8 cellular contexts compared by ENCODE assay signal in genomic region chr11:45179686-45180085, GRCh38. TPM values are rescaled to one million over a fixed set of nuclear protein-coding genes. Genes with fewer than 3 reads are reported as not detected.
DNase-seq lines count a peak whose midpoint lies in the region; ATAC-seq and TF ChIP-seq lines count a peak whose summit lies in the region.

No MANE protein-coding gene starts in this region.

- TF ChIP-seq CTCF in MM.1S (IDR thresholded peaks at IDR 0.05; ENCODE audit: low read length) (no peak), neural cell (IDR thresholded peaks at IDR 0.05; ENCODE audit: poor library complexity, severe bottlenecking) (no peak)

- ATAC-seq in GM18511 (IDR thresholded peaks at IDR 0.05; ENCODE audit: unreplicated experiment) (no peak), HG02884 (IDR thresholded peaks at IDR 0.05; ENCODE audit: unreplicated experiment) (no peak), HG02938 (IDR thresholded peaks at IDR 0.05; ENCODE audit: unreplicated experiment) (no peak), HG02623 (IDR thresholded peaks at IDR 0.05; ENCODE audit: unreplicated experiment) (no peak)

- H4K20me1 ChIP-seq in BLaER1: no peaks in the 10 kb centered on the region
- H4K20me1 ChIP-seq in MM.1S (ENCODE audit: insufficient read depth, low read length): no peaks in the 10 kb centered on the region
- H4K20me1 ChIP-seq in neural cell (ENCODE audit: insufficient read depth): no peaks in the 10 kb centered on the region

- H3K9me3 ChIP-seq in BLaER1: no peaks in the 10 kb centered on the region
- no peaks in the 10 kb centered on the region for H3K9me3 ChIP-seq in MM.1S (replicated peaks; ENCODE audit: insufficient read depth, low read length)
- no peaks in the 10 kb centered on the region for H3K9me3 ChIP-seq in ectodermal cell (ENCODE audit: control insufficient read depth, low read length)
- no peaks in the 10 kb centered on the region for H3K9me3 ChIP-seq in neural cell (ENCODE audit: low read length)

- H3K9ac ChIP-seq in BLaER1 (peak overlapping the region; percentile 81; the same call in 1 of the 2 replicates), MM.1S (ENCODE audit: low read length) (no peak overlapping the region; the same call in 1 of the 2 replicates), neural cell (ENCODE audit: low read length) (no peak overlapping the region)

- H3K9me2 ChIP-seq in MM.1S (replicated peaks; ENCODE audit: insufficient read depth, low read length): no peaks in the 10 kb centered on the region
- no peaks in the 10 kb centered on the region for H3K9me2 ChIP-seq in neural cell (ENCODE audit: insufficient read depth, low read length)

- H3K79me2 ChIP-seq in MM.1S (ENCODE audit: low read length) (no peaks in the 10 kb centered on the region), neural cell (replicated peaks; ENCODE audit: insufficient read depth, low read length) (no peaks in the 10 kb centered on the region)

- DNase-seq in MM.1S: no peak

- H3K4me3 ChIP-seq in BLaER1: peak overlapping the region; percentile 72
- H3K4me3 ChIP-seq in MM.1S (ENCODE audit: low read length): peak overlapping the region; percentile 52
- H3K4me3 ChIP-seq in ectodermal cell (ENCODE audit: insufficient read depth, low read depth, low read length): peak overlapping the region; percentile 44
- peak overlapping the region; percentile 53 for H3K4me3 ChIP-seq in neural cell (ENCODE audit: low read length)

- H3K4me1 ChIP-seq in BLaER1: peaks cover 33% of the 10 kb centered on the region
- H3K4me1 ChIP-seq in MM.1S (ENCODE audit: low read length): peaks cover 6% of the 10 kb centered on the region; the same call in 1 of the 2 replicates
- H3K4me1 ChIP-seq in ectodermal cell (ENCODE audit: control insufficient read depth, insufficient read depth, low read length): peaks cover 7% of the 10 kb centered on the region

- H3F3A ChIP-seq in MM.1S (ENCODE audit: insufficient read depth, low read length) (no peaks in the 10 kb centered on the region), neural cell (ENCODE audit: insufficient read depth, low read length, poor library complexity, severe bottlenecking) (no peaks in the 10 kb centered on the region)

- H3K36me3 ChIP-seq in BLaER1 (peaks cover 22% of the 10 kb centered on the region), MM.1S (replicated peaks; ENCODE audit: insufficient read depth, low read length) (no peaks in the 10 kb centered on the region), ectodermal cell (ENCODE audit: control insufficient read depth, insufficient read depth, low read length) (no peaks in the 10 kb centered on the region), neural cell (ENCODE audit: insufficient read depth, low read length) (no peaks in the 10 kb centered on the region)

- H3K27ac ChIP-seq in BLaER1 (no peak overlapping the region; the same call in 1 of the 2 replicates), MM.1S (ENCODE audit: low read length) (no peak overlapping the region), ectodermal cell (ENCODE audit: insufficient read depth, low read depth, low read length, poor library complexity, severe bottlenecking) (no peak overlapping the region), neural cell (ENCODE audit: low read length) (no peak overlapping the region)

- H3K27me3 ChIP-seq in BLaER1 (no peaks in the 10 kb centered on the region), MM.1S (replicated peaks; ENCODE audit: insufficient read depth, low read length) (no peaks in the 10 kb centered on the region), ectodermal cell (ENCODE audit: control insufficient read depth, insufficient read depth, low read length, poor library complexity, severe bottlenecking) (no peaks in the 10 kb centered on the region), neural cell (ENCODE audit: insufficient read depth, low read depth, low read length) (no peaks in the 10 kb centered on the region)

- TF ChIP-seq EP300 in neural cell (conservative IDR thresholded peaks at IDR 0.05; ENCODE audit: poor library complexity, severe bottlenecking): no peak

- peak overlapping the region; percentile 96 for H3K4me2 ChIP-seq in BLaER1
- peak overlapping the region; percentile 76 for H3K4me2 ChIP-seq in MM.1S (ENCODE audit: low read depth, low read length)
- H3K4me2 ChIP-seq in neural cell (ENCODE audit: low read length): no peak overlapping the region

- H2AFZ ChIP-seq in MM.1S (ENCODE audit: low read length) (peak overlapping the region; percentile 66), neural cell (ENCODE audit: low read depth, low read length) (no peak overlapping the region)

- no peak for TF ChIP-seq RAD21 in neural cell (conservative IDR thresholded peaks at IDR 0.05)

- WGBS in ectodermal cell, 2 experiments: 71 to 79% methylated on average over 3 of the region's 3 CpGs

TF ChIP-seq in neural cell, 6 proteins besides CTCF, POLR2A, EP300 and RAD21:
- TF ChIP-seq EZH2 (IDR thresholded peaks at IDR 0.05; ENCODE audit: borderline replicate concordance, insufficient read depth, low read length, poor library complexity, severe bottlenecking) (no peak), MXI1 (conservative IDR thresholded peaks at IDR 0.05; ENCODE audit: poor library complexity, severe bottlenecking) (no peak), SMC3 (conservative IDR thresholded peaks at IDR 0.05; ENCODE audit: poor library complexity) (no peak), TAF1 (IDR thresholded peaks at IDR 0.05; ENCODE audit: low read depth) (no peak), POLR2AphosphoS5 (IDR thresholded peaks at IDR 0.05) (no peak), REST (IDR thresholded peaks at IDR 0.05; ENCODE audit: borderline replicate concordance) (no peak)
TF ChIP-seq in neural cell: peak in this region for 0.

RNA-seq across cellular contexts. Expression of gene PRDM11, which starts 33.2 kb away (rescaled TPM):
- polyA plus RNA-seq in ectodermal cell (2013, experiment 1 of 4): 4.4 TPM
- 8.8 TPM for polyA plus RNA-seq in ectodermal cell (2013, experiment 2 of 4)
- 5.4 TPM for polyA plus RNA-seq in ectodermal cell (2013, experiment 3 of 4)
- polyA plus RNA-seq in ectodermal cell (2013, experiment 4 of 4): 5.3 TPM
- 2.0 and 8.6 TPM in 2 replicates for polyA plus RNA-seq in neural cell
- 9.5 and 11.3 TPM in 2 replicates for polyA minus RNA-seq in neural cell
